In the genomic region with DNA sequence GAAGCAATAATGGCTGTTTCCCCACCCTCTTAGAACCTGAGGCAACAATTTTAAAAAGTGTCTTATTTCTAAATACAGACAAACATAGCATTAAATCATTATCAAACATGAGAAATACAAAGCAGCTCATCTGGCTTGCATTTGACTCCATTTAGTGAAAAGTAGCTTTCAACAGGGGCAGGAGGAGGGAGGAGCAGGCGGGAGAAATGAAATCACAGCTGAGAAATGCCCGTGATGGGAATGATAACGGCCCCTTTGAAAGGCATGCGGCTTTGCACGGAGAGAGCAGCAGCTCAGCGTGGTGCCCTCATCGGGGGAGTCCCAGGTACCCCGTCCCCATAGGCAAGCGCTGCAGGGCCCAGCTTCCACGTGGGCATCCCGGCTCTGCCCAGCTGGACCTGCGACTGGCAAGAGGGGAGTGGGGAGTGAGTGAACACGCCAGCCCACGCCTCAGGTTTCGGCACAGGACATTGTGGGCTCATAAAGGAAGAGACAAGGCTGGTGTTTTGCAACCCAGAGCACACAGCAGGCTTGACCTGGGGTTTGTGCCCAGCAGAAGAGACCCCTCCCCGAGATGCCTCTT, we compare ENCODE assay signal across 23 cellular contexts.
"Had no signal": no experiment of that assay in that cellular context is flagged by ENCODE, and none has a peak within 500 bp of the region (broad histone marks: within the 10 kb centered on the region; RNA-seq: fewer than 3 reads in every experiment).

No MANE protein-coding gene starts in this region.

- H3K79me2 ChIP-seq: hepatocyte had no signal

- H3K4me2 ChIP-seq: hepatocyte had no signal

- H3K27me3 Mint-ChIP-seq: naive thymus-derived CD4-positive, alpha-beta T cell; stimulated activated naive B cell treated with anti-CD40 and anti-IgM and Interleukin-4, amounts not matched to agents 10 μg/mL and 1 μg/mL and 100 μg/mL, for 72 hours; stimulated activated naive CD8-positive, alpha-beta T cell treated with anti-CD3 and anti-CD28 coated beads, Interleukin-15, amount 100 ng/mL, for 72 hours had no signal

- H3K9me3 ChIP-seq: ovary, right atrium auricular region, sigmoid colon, testis, transverse colon had no signal

- H3K4me1 ChIP-seq: right atrium auricular region, sigmoid colon, testis, transverse colon had no signal

- FAIRE-seq: kidney had no signal

- ATAC-seq: left cardiac atrium; left ventricle myocardium superior; naive thymus-derived CD4-positive, alpha-beta T cell; stimulated activated naive B cell treated with anti-CD40 and anti-IgM and Interleukin-4, amounts not matched to agents 10 μg/mL and 1 μg/mL and 100 μg/mL, for 72 hours had no signal

- H2AFZ ChIP-seq: hepatocyte had no signal

- H3K9me3 Mint-ChIP-seq: stimulated activated naive CD8-positive, alpha-beta T cell treated with anti-CD3 and anti-CD28 coated beads, Interleukin-15, amount 100 ng/mL, for 72 hours had no signal

- H3K27ac ChIP-seq: dorsolateral prefrontal cortex, hepatocyte, ovary, right atrium auricular region, sigmoid colon, skin epidermis, testis, transverse colon had no signal

- H3K27ac Mint-ChIP-seq: naive thymus-derived CD4-positive, alpha-beta T cell; stimulated activated naive B cell treated with anti-CD40 and anti-IgM and Interleukin-4, amounts not matched to agents 10 μg/mL and 1 μg/mL and 100 μg/mL, for 72 hours had no signal

- H3K4me3 ChIP-seq: dorsolateral prefrontal cortex, hepatocyte, lung, ovary, right atrium auricular region, sigmoid colon, skin epidermis, testis, transverse colon had no signal

- H3K4me3 Mint-ChIP-seq: naive thymus-derived CD4-positive, alpha-beta T cell; nephron progenitor cell; stimulated activated naive B cell treated with anti-CD40 and anti-IgM and Interleukin-4, amounts not matched to agents 10 μg/mL and 1 μg/mL and 100 μg/mL, for 72 hours; stimulated activated naive CD8-positive, alpha-beta T cell treated with anti-CD3 and anti-CD28 coated beads, Interleukin-15, amount 100 ng/mL, for 72 hours had no signal

- H3K27me3 ChIP-seq: dorsolateral prefrontal cortex, hepatocyte, ovary, right atrium auricular region, sigmoid colon, testis, transverse colon had no signal

- DNase-seq: cortex of kidney; dorsolateral prefrontal cortex; effector CD8-positive, alpha-beta T cell; foreskin melanocyte; kidney; left cardiac atrium; left ventricle myocardium superior; mesenchymal stem cell; naive thymus-derived CD4-positive, alpha-beta T cell; nephron progenitor cell; nucleus accumbens; ovary; sigmoid colon; stimulated activated CD4-positive, alpha-beta T cell treated with anti-CD3 and anti-CD28 coated beads, Interleukin-2, amount 100 ng/mL, for 24 hours; stimulated activated CD4-positive, alpha-beta T cell treated with anti-CD3 and anti-CD28 coated beads, Interleukin-4, amount 100 ng/mL, for 4 hours; stimulated activated naive B cell treated with anti-CD40 and anti-IgM and Interleukin-4, amounts not matched to agents 10 μg/mL and 1 μg/mL and 100 μg/mL, for 72 hours; stimulated activated naive CD8-positive, alpha-beta T cell treated with anti-CD3 and anti-CD28 coated beads, Interleukin-15, amount 100 ng/mL, for 72 hours; testis; transverse colon had no signal

- H3K4me1 Mint-ChIP-seq: naive thymus-derived CD4-positive, alpha-beta T cell; nephron progenitor cell; stimulated activated naive B cell treated with anti-CD40 and anti-IgM and Interleukin-4, amounts not matched to agents 10 μg/mL and 1 μg/mL and 100 μg/mL, for 72 hours had no signal

- H3K36me3 ChIP-seq: ovary, transverse colon had no signal
